8 cellular contexts compared by ENCODE assay signal in the genomic region with DNA sequence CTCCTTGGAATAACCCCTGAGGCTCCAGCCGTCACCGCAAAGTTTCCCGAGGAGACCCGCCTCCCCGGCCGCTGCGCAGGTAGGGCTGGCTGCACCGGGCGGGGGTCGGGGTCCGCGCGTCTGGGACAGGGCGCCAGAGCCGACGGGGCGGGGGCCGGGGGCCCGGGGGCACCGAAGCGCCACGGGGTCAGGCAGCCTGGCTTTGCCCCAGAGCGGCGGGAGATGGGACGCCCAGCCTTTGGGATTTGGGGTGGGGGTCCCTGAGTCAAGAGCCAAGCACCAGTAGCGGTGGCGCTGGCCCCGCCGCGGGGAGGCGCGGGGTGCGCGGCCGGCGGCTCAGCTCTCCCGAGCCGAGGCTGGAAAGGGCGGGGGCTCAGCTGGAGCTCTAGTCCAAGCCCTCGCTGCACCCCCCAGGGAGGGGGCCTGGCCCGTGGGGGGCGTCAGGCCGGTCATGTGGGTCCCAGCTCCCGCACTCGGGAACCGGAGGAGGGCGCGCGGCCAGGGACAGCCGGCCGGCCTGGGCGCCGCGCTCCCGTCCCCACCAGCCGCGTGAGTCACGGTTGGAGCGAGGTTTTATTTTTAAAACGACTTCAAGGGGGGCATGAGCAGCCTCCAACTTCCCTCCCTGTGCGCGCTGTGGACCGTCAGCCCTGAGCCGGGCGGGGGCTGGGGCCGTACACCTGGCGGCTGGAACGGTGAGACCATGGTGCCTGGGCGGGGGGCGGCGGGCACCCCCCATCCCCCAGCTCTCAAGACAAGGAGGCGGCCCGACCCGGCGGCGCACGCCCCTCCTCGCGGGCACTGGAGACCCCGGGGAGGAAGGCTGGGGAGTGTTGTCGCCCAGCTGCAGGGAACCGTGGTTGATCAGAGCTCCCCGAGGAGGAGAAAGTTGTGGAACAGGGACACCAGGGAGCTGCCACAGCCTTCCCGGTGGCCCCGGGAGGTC. TPM values are rescaled to one million over a fixed set of nuclear protein-coding genes. Genes with fewer than 3 reads are reported as not detected.
DNase-seq lines count a peak whose midpoint lies in the region; ATAC-seq and TF ChIP-seq lines count a peak whose summit lies in the region.

No MANE protein-coding gene starts in this region.

- CTCF ChIA-PET in activated CD4-positive, alpha-beta T cell treated with anti-CD3 and anti-CD28 coated beads, Interleukin-2, amount 10 ng/mL, durations not matched to agents 7 days and 5 days (lab: Charles Lee), result interaction anchor here (1.0 kb wide), 1 partner anchor 103 kb away, joined by 3 read pairs; no protein-coding TSS in a partner anchor
- CTCF ChIA-PET in CD8-positive, alpha-beta T cell (lab: Charles Lee), result no interaction called here

- no peak overlapping the region for H3K9ac ChIP-seq in iPS-20b (ENCODE audit: low read depth, low read length)

- H3K4me3 Mint-ChIP-seq in activated CD4-positive, alpha-beta T cell treated with anti-CD3 and anti-CD28 coated beads, Interleukin-2, amount 10 ng/mL, durations not matched to agents 7 days and 5 days, result no peak overlapping the region
- H3K4me3 Mint-ChIP-seq in stimulated activated memory B cell treated with anti-CD40 and anti-IgM and Interleukin-4, amounts not matched to agents 10 μg/mL and 1 μg/mL and 100 μg/mL, for 72 hours, result no peak overlapping the region
- no peak overlapping the region for H3K4me3 Mint-ChIP-seq in CD8-positive, alpha-beta T cell

- H3K27ac Mint-ChIP-seq in activated CD4-positive, alpha-beta T cell treated with anti-CD3 and anti-CD28 coated beads, Interleukin-2, amount 10 ng/mL, durations not matched to agents 7 days and 5 days, result no peak overlapping the region
- H3K27ac Mint-ChIP-seq in stimulated activated memory B cell treated with anti-CD40 and anti-IgM and Interleukin-4, amounts not matched to agents 10 μg/mL and 1 μg/mL and 100 μg/mL, for 72 hours, result no peak overlapping the region
- no peak overlapping the region for H3K27ac Mint-ChIP-seq in CD8-positive, alpha-beta T cell

- H3K9me3 ChIP-seq in iPS-20b (ENCODE audit: insufficient read depth, low read depth, low read length), result no peaks in the 10 kb centered on the region
- no peaks in the 10 kb centered on the region for H3K9me3 ChIP-seq in CD8-positive, alpha-beta T cell (ENCODE audit: low read length)

- H3K27me3 ChIP-seq in iPS-20b (ENCODE audit: insufficient read depth, low read length), result peaks cover 97% of the 10 kb centered on the region
- H3K27me3 ChIP-seq in CD8-positive, alpha-beta T cell (ENCODE audit: insufficient read depth, low read length), result peaks cover 14% of the 10 kb centered on the region

- H3K27ac ChIP-seq in angular gyrus (ENCODE audit: low read depth, low read length) (peak overlapping the region; percentile 84), iPS-20b (ENCODE audit: low read length) (no peak overlapping the region)
- no peak overlapping the region for H3K27ac ChIP-seq in CD8-positive, alpha-beta T cell (ENCODE audit: low read depth, low read length)

- no peaks in the 10 kb centered on the region for H3K36me3 ChIP-seq in iPS-20b (ENCODE audit: insufficient read depth, low read depth, low read length)
- H3K36me3 ChIP-seq in CD8-positive, alpha-beta T cell (ENCODE audit: insufficient read depth, low read length), result no peaks in the 10 kb centered on the region

- no peaks in the 10 kb centered on the region for H3K9me3 Mint-ChIP-seq in activated CD4-positive, alpha-beta T cell treated with anti-CD3 and anti-CD28 coated beads, Interleukin-2, amount 10 ng/mL, durations not matched to agents 7 days and 5 days
- no peaks in the 10 kb centered on the region for H3K9me3 Mint-ChIP-seq in stimulated activated memory B cell treated with anti-CD40 and anti-IgM and Interleukin-4, amounts not matched to agents 10 μg/mL and 1 μg/mL and 100 μg/mL, for 72 hours
- H3K9me3 Mint-ChIP-seq in CD8-positive, alpha-beta T cell, result no peaks in the 10 kb centered on the region

- H3K27me3 Mint-ChIP-seq in activated CD4-positive, alpha-beta T cell treated with anti-CD3 and anti-CD28 coated beads, Interleukin-2, amount 10 ng/mL, durations not matched to agents 7 days and 5 days, result peaks cover 32% of the 10 kb centered on the region
- peaks cover 84% of the 10 kb centered on the region for H3K27me3 Mint-ChIP-seq in stimulated activated memory B cell treated with anti-CD40 and anti-IgM and Interleukin-4, amounts not matched to agents 10 μg/mL and 1 μg/mL and 100 μg/mL, for 72 hours
- peaks cover 34% of the 10 kb centered on the region for H3K27me3 Mint-ChIP-seq in CD8-positive, alpha-beta T cell (ENCODE audit: low read depth)

- H3K4me1 ChIP-seq in iPS-20b (ENCODE audit: insufficient read depth, low read length), result no peaks in the 10 kb centered on the region; the same call in 1 of the 2 replicates
- peaks cover 7% of the 10 kb centered on the region for H3K4me1 ChIP-seq in CD8-positive, alpha-beta T cell (ENCODE audit: insufficient read depth, low read length)

- intact Hi-C loops in CD8-positive, alpha-beta T cell (cut with DNase I, micrococcal nuclease), result no loop called here

- POLR2A ChIA-PET in activated CD4-positive, alpha-beta T cell treated with anti-CD3 and anti-CD28 coated beads, Interleukin-2, amount 10 ng/mL, durations not matched to agents 7 days and 5 days (lab: Charles Lee), result no interaction called here
- POLR2A ChIA-PET in CD8-positive, alpha-beta T cell (lab: Charles Lee), result no interaction called here

- no peak for TF ChIP-seq CTCF in CD8-positive, alpha-beta T cell (IDR thresholded peaks at IDR 0.05)

- peak; percentile 16 for DNase-seq in activated CD4-positive, alpha-beta T cell treated with anti-CD3 and anti-CD28 coated beads for 48 hours
- DNase-seq in activated CD4-positive, alpha-beta T cell treated with anti-CD3 and anti-CD28 coated beads, Interleukin-2, amount 10 ng/mL, durations not matched to agents 7 days and 5 days, result no peak
- no peak for DNase-seq in CD8-positive, alpha-beta T cell
- no peak for DNase-seq in pons (ENCODE audit: low spot score)

- no peaks in the 10 kb centered on the region for H3K36me3 Mint-ChIP-seq in activated CD4-positive, alpha-beta T cell treated with anti-CD3 and anti-CD28 coated beads, Interleukin-2, amount 10 ng/mL, durations not matched to agents 7 days and 5 days (ENCODE audit: low read depth)
- no peaks in the 10 kb centered on the region for H3K36me3 Mint-ChIP-seq in stimulated activated memory B cell treated with anti-CD40 and anti-IgM and Interleukin-4, amounts not matched to agents 10 μg/mL and 1 μg/mL and 100 μg/mL, for 72 hours
- H3K36me3 Mint-ChIP-seq in CD8-positive, alpha-beta T cell, result no peaks in the 10 kb centered on the region

- peaks cover 3% of the 10 kb centered on the region for H3K4me1 Mint-ChIP-seq in activated CD4-positive, alpha-beta T cell treated with anti-CD3 and anti-CD28 coated beads, Interleukin-2, amount 10 ng/mL, durations not matched to agents 7 days and 5 days
- peaks cover 7% of the 10 kb centered on the region for H3K4me1 Mint-ChIP-seq in stimulated activated memory B cell treated with anti-CD40 and anti-IgM and Interleukin-4, amounts not matched to agents 10 μg/mL and 1 μg/mL and 100 μg/mL, for 72 hours
- peaks cover 6% of the 10 kb centered on the region for H3K4me1 Mint-ChIP-seq in CD8-positive, alpha-beta T cell (ENCODE audit: low read depth)

- peak; percentile 6 for ATAC-seq in stimulated activated memory B cell treated with anti-CD40 and anti-IgM and Interleukin-4, amounts not matched to agents 10 μg/mL and 1 μg/mL and 100 μg/mL, for 72 hours
- no peak for ATAC-seq in GM21619 (IDR thresholded peaks at IDR 0.05; ENCODE audit: unreplicated experiment)
- ATAC-seq in CD8-positive, alpha-beta T cell, result no peak

- peak overlapping the region; percentile 45; the same call in 1 of the 2 replicates for H3K4me3 ChIP-seq in iPS-20b (ENCODE audit: low read length)
- H3K4me3 ChIP-seq in CD8-positive, alpha-beta T cell (ENCODE audit: low read depth, low read length), result no peak overlapping the region

RNA-seq across cellular contexts. Expression of a gene that starts 0.6 kb away (rescaled TPM):
- not detected for total RNA-seq in activated CD4-positive, alpha-beta T cell treated with anti-CD3 and anti-CD28 coated beads, Interleukin-2, amount 10 ng/mL, durations not matched to agents 7 days and 5 days
- not detected for total RNA-seq in CD8-positive, alpha-beta T cell

RNA-seq across cellular contexts. Expression of a gene that starts 50.1 kb away (rescaled TPM):
- total RNA-seq in activated CD4-positive, alpha-beta T cell treated with anti-CD3 and anti-CD28 coated beads, Interleukin-2, amount 10 ng/mL, durations not matched to agents 7 days and 5 days, result 100 to 1,000 TPM in 1 of 2 experiments, 10 to 100 TPM in 1; 94.8 to 102 TPM
- total RNA-seq in CD8-positive, alpha-beta T cell, result 10 to 100 TPM; 67.2 to 68.7 TPM
